9 cellular contexts compared by ENCODE assay signal in the genomic region with DNA sequence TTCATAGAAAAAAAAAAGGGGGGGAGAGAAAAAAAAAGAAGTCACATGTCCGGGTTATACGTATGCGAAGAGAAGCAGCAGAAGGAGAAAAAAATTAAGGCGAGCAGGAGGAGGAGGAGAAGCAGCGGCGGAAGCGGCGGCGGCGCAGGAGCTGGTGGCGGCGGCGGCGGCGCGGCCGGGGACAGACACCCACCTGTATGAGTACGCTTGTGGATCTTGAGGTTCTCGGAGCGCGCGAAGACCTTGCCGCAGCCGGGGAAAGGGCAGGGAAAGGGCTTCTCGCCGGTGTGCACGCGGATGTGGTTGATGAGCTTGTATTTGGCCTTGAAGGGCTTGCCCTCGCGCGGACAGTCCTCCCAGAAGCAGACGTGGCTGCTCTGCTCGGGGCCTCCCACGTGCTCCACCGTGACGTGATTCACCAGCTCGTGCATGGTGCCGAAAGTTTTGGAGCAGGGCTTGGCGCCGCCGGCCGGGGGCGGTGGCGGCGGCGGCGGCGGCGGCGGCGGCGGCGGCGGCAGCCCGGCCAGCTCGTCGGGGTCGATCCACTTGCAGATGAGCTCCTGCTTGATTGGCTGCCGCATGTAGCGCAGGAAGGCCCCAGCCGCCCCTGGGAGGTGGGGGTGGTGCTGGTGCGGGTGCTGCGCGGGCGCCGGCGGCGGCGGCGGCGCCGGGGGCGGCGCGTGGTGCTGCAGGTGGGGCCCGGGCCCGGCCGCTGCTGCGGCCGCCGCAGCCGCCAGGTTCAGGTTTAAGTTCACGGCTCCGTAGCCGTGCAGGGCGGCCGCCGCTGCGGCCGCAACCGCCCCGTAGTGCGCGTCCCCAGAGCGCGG. TPM values are rescaled to one million over a fixed set of nuclear protein-coding genes. Genes with fewer than 3 reads are reported as not detected.
DNase-seq lines count a peak whose midpoint lies in the region; ATAC-seq, FAIRE-seq and TF ChIP-seq lines count a peak whose summit lies in the region.
"Had no signal": no experiment of that assay in that cellular context is flagged by ENCODE, and none has a peak within 500 bp of the region (broad histone marks: within the 10 kb centered on the region; RNA-seq: fewer than 3 reads in every experiment).

No MANE protein-coding gene starts in this region.

- peaks cover 16% of the 10 kb centered on the region for H3K4me1 Mint-ChIP-seq in CD14-positive monocyte

- no peak overlapping the region for H2AFZ ChIP-seq in neural cell (ENCODE audit: low read depth, low read length)

- peaks cover 5 to 11% of the 10 kb centered on the region in 2 donors for H3K36me3 Mint-ChIP-seq in CD14-positive monocyte

- H3K4me1 ChIP-seq in SJSA1 (replicated peaks) = peaks cover 15% of the 10 kb centered on the region
- peaks cover 9% of the 10 kb centered on the region for H3K4me1 ChIP-seq in colonic mucosa

- peaks cover 5% of the 10 kb centered on the region for H3F3A ChIP-seq in neural cell (ENCODE audit: insufficient read depth, low read length, poor library complexity, severe bottlenecking)

- H3K27me3 ChIP-seq in SJSA1 (replicated peaks) (peaks cover 96% of the 10 kb centered on the region), colonic mucosa (peaks cover 94% of the 10 kb centered on the region), neural cell (ENCODE audit: insufficient read depth, low read depth, low read length) (peaks cover 84% of the 10 kb centered on the region)

- peak; percentile 62 for FAIRE-seq in H54 (lab: Jason Lieb, UNC)

- no peak for TF ChIP-seq EP300 in neural cell (conservative IDR thresholded peaks at IDR 0.05; ENCODE audit: poor library complexity, severe bottlenecking)

- no peaks in the 10 kb centered on the region; the same call in 1 of the 2 replicates for H3K36me3 ChIP-seq in SJSA1
- H3K36me3 ChIP-seq in colonic mucosa = no peaks in the 10 kb centered on the region
- H3K36me3 ChIP-seq in neural cell (ENCODE audit: insufficient read depth, low read length) = no peaks in the 10 kb centered on the region

- H3K9me3 ChIP-seq in SJSA1 (replicated peaks) (peaks cover 47% of the 10 kb centered on the region), colonic mucosa (no peaks in the 10 kb centered on the region), neural cell (ENCODE audit: low read length) (no peaks in the 10 kb centered on the region)

- H3K27ac ChIP-seq in SJSA1 = no peak overlapping the region
- no peak overlapping the region for H3K27ac ChIP-seq in colonic mucosa
- peak overlapping the region; percentile 3 for H3K27ac ChIP-seq in neural cell (ENCODE audit: low read length)

- peaks cover 83% of the 10 kb centered on the region for H3K79me2 ChIP-seq in neural cell (replicated peaks; ENCODE audit: insufficient read depth, low read length)

- H3K27ac Mint-ChIP-seq in CD14-positive monocyte = no peak overlapping the region

- no peak for TF ChIP-seq POLR2A in H54 (IDR thresholded peaks at IDR 0.05; ENCODE audit: low read depth, low read length)

- TF ChIP-seq CTCF in CD14-positive monocyte (IDR thresholded peaks at IDR 0.05) = no peak
- TF ChIP-seq CTCF in colonic mucosa (IDR thresholded peaks at IDR 0.05) = no peak
- no peak for TF ChIP-seq CTCF in neural cell (IDR thresholded peaks at IDR 0.05; ENCODE audit: poor library complexity, severe bottlenecking)

- H3K4me3 Mint-ChIP-seq in CD14-positive monocyte = peak overlapping the region; percentile 57 to 87

- no peak overlapping the region for H3K9ac ChIP-seq in colonic mucosa (ENCODE audit: low read depth in 2 of 2, low read length in 2 of 2)
- H3K9ac ChIP-seq in neural cell (ENCODE audit: low read length) = peak overlapping the region; percentile 66

- H3K4me3 ChIP-seq in SJSA1 (peak overlapping the region; percentile 33), colonic mucosa (peak overlapping the region; percentile 19), neural cell (ENCODE audit: low read length) (peak overlapping the region; percentile 66)

- DNase-seq in CD14-positive monocyte (ENCODE audit: low spot score) (no peak), H54 (ENCODE audit: insufficient read length, low spot score) (peak; percentile 96), SJSA1 (ENCODE audit: low read depth in 1 of 2, low spot score in 2 of 2) (peak in 1 of 2 experiments; percentile 81), colonic mucosa (peak; percentile 21), DMS114 treated with DMSO at 0.1 percent for 48 hours (lab: John Stamatoyannopoulos, UW; ENCODE audit: unreplicated experiment) (no peak), middle frontal gyrus (ENCODE audit: extremely low spot score, low spot score) (no peak)

- H3K4me2 ChIP-seq in neural cell (ENCODE audit: low read length) = peak overlapping the region; percentile 28

- H3K9me2 ChIP-seq in neural cell (ENCODE audit: insufficient read depth, low read length) = no peaks in the 10 kb centered on the region

- intact Hi-C loops in CD14-positive monocyte (cut with micrococcal nuclease) = no loop called here
- intact Hi-C loops in colonic mucosa (cut with DNase I) = no loop called here

- peaks cover 0 to 40% (median 16%) of the 10 kb centered on the region in 7 donors for H3K9me3 Mint-ChIP-seq in CD14-positive monocyte

- peak; percentile 10 for TF ChIP-seq RAD21 in neural cell (conservative IDR thresholded peaks at IDR 0.05)

- no peak for ATAC-seq in GM18909 (IDR thresholded peaks at IDR 0.05; ENCODE audit: poor library complexity, unreplicated experiment)

- H3K27me3 Mint-ChIP-seq in CD14-positive monocyte (ENCODE audit: low read depth in 3 of 3) = peaks cover 80 to 92% (median 82%) of the 10 kb centered on the region in 3 donors

- H4K20me1 ChIP-seq in neural cell (ENCODE audit: insufficient read depth) = no peaks in the 10 kb centered on the region

TF ChIP-seq in neural cell, 6 proteins besides CTCF, POLR2A, EP300 and RAD21:
- TF ChIP-seq POLR2AphosphoS5 (IDR thresholded peaks at IDR 0.05) = peak; percentile 44
- peak; percentile 25 for TF ChIP-seq MXI1 (conservative IDR thresholded peaks at IDR 0.05; ENCODE audit: poor library complexity, severe bottlenecking)
- TF ChIP-seq TAF1 (IDR thresholded peaks at IDR 0.05; ENCODE audit: low read depth) = peak; percentile 27
- TF ChIP-seq, protein P1, sequence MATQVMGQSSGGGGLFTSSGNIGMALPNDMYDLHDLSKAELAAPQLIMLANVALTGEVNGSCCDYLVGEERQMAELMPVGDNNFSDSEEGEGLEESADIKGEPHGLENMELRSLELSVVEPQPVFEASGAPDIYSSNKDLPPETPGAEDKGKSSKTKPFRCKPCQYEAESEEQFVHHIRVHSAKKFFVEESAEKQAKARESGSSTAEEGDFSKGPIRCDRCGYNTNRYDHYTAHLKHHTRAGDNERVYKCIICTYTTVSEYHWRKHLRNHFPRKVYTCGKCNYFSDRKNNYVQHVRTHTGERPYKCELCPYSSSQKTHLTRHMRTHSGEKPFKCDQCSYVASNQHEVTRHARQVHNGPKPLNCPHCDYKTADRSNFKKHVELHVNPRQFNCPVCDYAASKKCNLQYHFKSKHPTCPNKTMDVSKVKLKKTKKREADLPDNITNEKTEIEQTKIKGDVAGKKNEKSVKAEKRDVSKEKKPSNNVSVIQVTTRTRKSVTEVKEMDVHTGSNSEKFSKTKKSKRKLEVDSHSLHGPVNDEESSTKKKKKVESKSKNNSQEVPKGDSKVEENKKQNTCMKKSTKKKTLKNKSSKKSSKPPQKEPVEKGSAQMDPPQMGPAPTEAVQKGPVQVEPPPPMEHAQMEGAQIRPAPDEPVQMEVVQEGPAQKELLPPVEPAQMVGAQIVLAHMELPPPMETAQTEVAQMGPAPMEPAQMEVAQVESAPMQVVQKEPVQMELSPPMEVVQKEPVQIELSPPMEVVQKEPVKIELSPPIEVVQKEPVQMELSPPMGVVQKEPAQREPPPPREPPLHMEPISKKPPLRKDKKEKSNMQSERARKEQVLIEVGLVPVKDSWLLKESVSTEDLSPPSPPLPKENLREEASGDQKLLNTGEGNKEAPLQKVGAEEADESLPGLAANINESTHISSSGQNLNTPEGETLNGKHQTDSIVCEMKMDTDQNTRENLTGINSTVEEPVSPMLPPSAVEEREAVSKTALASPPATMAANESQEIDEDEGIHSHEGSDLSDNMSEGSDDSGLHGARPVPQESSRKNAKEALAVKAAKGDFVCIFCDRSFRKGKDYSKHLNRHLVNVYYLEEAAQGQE (IDR thresholded peaks at IDR 0.05; ENCODE audit: borderline replicate concordance) = no peak
- TF ChIP-seq EZH2 (IDR thresholded peaks at IDR 0.05; ENCODE audit: borderline replicate concordance, insufficient read depth, low read length, poor library complexity, severe bottlenecking) = no peak
- no peak for TF ChIP-seq SMC3 (conservative IDR thresholded peaks at IDR 0.05; ENCODE audit: poor library complexity)

RNA-seq across cellular contexts. Expression of a gene that starts 1.4 kb away (rescaled TPM):
- polyA plus RNA-seq in CD14-positive monocyte = not detected
- not detected in 2 replicates for total RNA-seq in SJSA1 (2014; rRNA removed; shearing (Covaris generic))
- under 1 TPM in 1 of 2 donors, not detected in 1; 0.10 TPM for total RNA-seq in colonic mucosa
- polyA plus RNA-seq in neural cell = 0.94 and 0.98 TPM in 2 replicates
- polyA minus RNA-seq in neural cell = 1.9 and 2.7 TPM in 2 replicates
- total RNA-seq: fibroblast of villous mesenchyme had no signal

RNA-seq across cellular contexts. Expression of a gene that starts 11.4 kb away (rescaled TPM):
- polyA plus RNA-seq in CD14-positive monocyte = not detected
- 0.32 TPM in 1 of 2 replicates, not detected in the other for total RNA-seq in SJSA1 (2014; rRNA removed; shearing (Covaris generic))
- total RNA-seq in colonic mucosa = under 1 TPM; 0.11 to 0.82 TPM
- polyA plus RNA-seq in neural cell = 10.6 and 13.8 TPM in 2 replicates
- 16.1 and 17.2 TPM in 2 replicates for polyA minus RNA-seq in neural cell
- total RNA-seq: fibroblast of villous mesenchyme had no signal

Comparison
In these comparisons a context has a peak if more than half of its experiments do, and no peak if none do; other contexts are left out.
1. DNase-seq: peak in H54 (single experiment) and colonic mucosa (single experiment); none in CD14-positive monocyte (single experiment), DMS114 treated with DMSO at 0.1 percent for 48 hours (single experiment) and middle frontal gyrus (single experiment).
2. Peak in every context shown above with its lines, with median percentiles within 50 percentile points of each other: H3K4me3 ChIP-seq.